Comparison of ENCODE assay signal across 22 cellular contexts in genomic region chr7:9204571-9204970, GRCh38.
"Had no signal": no experiment of that assay in that cellular context is flagged by ENCODE, and none has a peak within 500 bp of the region (broad histone marks: within the 10 kb centered on the region; RNA-seq: fewer than 3 reads in every experiment).

No MANE protein-coding gene starts in this region.

- H3K27me3 ChIP-seq: foreskin keratinocyte, upper lobe of left lung had no signal

- H3K79me2 ChIP-seq: parathyroid adenoma had no signal

- H3K4me1 Mint-ChIP-seq: activated CD4-positive, alpha-beta T cell treated with anti-CD3 and anti-CD28 coated beads, Interleukin-2, amount 10 ng/mL, durations not matched to agents 24 days and 14 days; naive thymus-derived CD4-positive, alpha-beta T cell had no signal

- H3K9ac ChIP-seq: parathyroid adenoma had no signal

- FAIRE-seq: TTC549 had no signal

- ATAC-seq: activated naive CD4-positive, alpha-beta T cell treated with anti-CD3 and anti-CD28 coated beads, Interleukin-2, amount 50 U/mL, for 72 hours; activated T-cell treated with anti-CD3 and anti-CD28 coated beads, Interleukin-2, amount 50 U/mL, for 72 hours; foreskin keratinocyte; left lobe of liver; mucosa of descending colon; naive thymus-derived CD4-positive, alpha-beta T cell had no signal

- H2AFZ ChIP-seq: parathyroid adenoma had no signal

- H3K36me3 ChIP-seq: upper lobe of left lung had no signal

- H3K9me3 ChIP-seq: upper lobe of left lung had no signal

- DNase-seq: activated CD4-positive, alpha-beta T cell treated with anti-CD3 and anti-CD28 coated beads, Interleukin-2, amount 10 ng/mL, durations not matched to agents 24 days and 14 days; activated CD4-positive, CD25-positive, alpha-beta regulatory T cell; activated CD8-positive, alpha-beta memory T cell treated with anti-CD3 and anti-CD28 coated beads, Interleukin-2, amount 50 U/mL, for 48 hours; activated gamma-delta T cell; activated T-cell treated with anti-CD3 and anti-CD28 coated beads, Interleukin-2, amount 50 U/mL, for 72 hours; amniotic stem cell; central memory CD4-positive, alpha-beta T cell; foreskin keratinocyte; mucosa of descending colon; naive thymus-derived CD4-positive, alpha-beta T cell; retina; stimulated activated CD4-positive, alpha-beta T cell treated with anti-CD3 and anti-CD28 coated beads, Interleukin-15, amount 100 ng/mL, for 24 hours; stimulated activated CD4-positive, alpha-beta T cell treated with anti-CD3 and anti-CD28 coated beads, Interleukin-4, amount 100 ng/mL, for 24 hours; stimulated activated naive CD4-positive, alpha-beta T cell treated with Interleukin-2 at 50 U/mL for 16 hours; T-helper 2 cell; upper lobe of left lung had no signal

- H3K4me3 ChIP-seq: coronary artery, mucosa of descending colon, upper lobe of left lung had no signal

- H3K9me3 Mint-ChIP-seq: brain had no signal

- H3K27ac ChIP-seq: coronary artery, foreskin keratinocyte, parathyroid adenoma, upper lobe of left lung had no signal

- H3K27ac Mint-ChIP-seq: activated CD4-positive, alpha-beta T cell treated with anti-CD3 and anti-CD28 coated beads, Interleukin-2, amount 10 ng/mL, durations not matched to agents 24 days and 14 days; activated naive CD4-positive, alpha-beta T cell treated with anti-CD3 and anti-CD28 coated beads, Interleukin-2, amount 50 U/mL, for 72 hours; activated T-cell treated with anti-CD3 and anti-CD28 coated beads, Interleukin-2, amount 50 U/mL, for 72 hours; brain; naive thymus-derived CD4-positive, alpha-beta T cell had no signal

- H3K36me3 Mint-ChIP-seq: activated naive CD4-positive, alpha-beta T cell treated with anti-CD3 and anti-CD28 coated beads, Interleukin-2, amount 50 U/mL, for 72 hours; brain; naive thymus-derived CD4-positive, alpha-beta T cell had no signal

- H3K27me3 Mint-ChIP-seq: activated CD4-positive, alpha-beta T cell treated with anti-CD3 and anti-CD28 coated beads, Interleukin-2, amount 10 ng/mL, durations not matched to agents 24 days and 14 days; brain; naive thymus-derived CD4-positive, alpha-beta T cell had no signal

- H3K4me1 ChIP-seq: foreskin keratinocyte, parathyroid adenoma, upper lobe of left lung had no signal

- H3K4me3 Mint-ChIP-seq: activated CD4-positive, alpha-beta T cell treated with anti-CD3 and anti-CD28 coated beads, Interleukin-2, amount 10 ng/mL, durations not matched to agents 24 days and 14 days; activated T-cell treated with anti-CD3 and anti-CD28 coated beads, Interleukin-2, amount 50 U/mL, for 72 hours; brain; naive thymus-derived CD4-positive, alpha-beta T cell had no signal
